Comparison of ENCODE assay signal across 15 cellular contexts in the genomic region with DNA sequence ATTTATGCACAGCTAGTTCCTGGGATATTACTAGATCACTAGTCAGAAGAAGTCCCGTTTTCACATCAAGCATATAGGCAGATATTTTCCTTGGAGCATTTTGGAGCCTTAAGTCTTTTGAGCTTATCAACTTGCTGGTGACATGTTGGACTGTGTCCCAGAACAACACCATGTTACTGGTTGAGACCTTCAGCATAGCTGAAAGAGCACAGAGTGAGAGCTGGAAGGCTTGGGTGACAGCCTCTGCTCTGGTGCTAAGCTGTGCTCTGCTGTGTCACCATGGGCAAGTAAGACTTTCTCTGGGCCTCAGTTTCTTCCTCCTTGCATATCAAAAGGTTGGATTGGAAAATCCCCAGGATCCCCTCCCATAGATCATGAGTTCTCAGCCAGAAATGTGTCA.
DNase-seq lines count a peak whose midpoint lies in the region; ATAC-seq and TF ChIP-seq lines count a peak whose summit lies in the region.
"Had no signal": no experiment of that assay in that cellular context is flagged by ENCODE, and none has a peak within 500 bp of the region (broad histone marks: within the 10 kb centered on the region; RNA-seq: fewer than 3 reads in every experiment).

No MANE protein-coding gene starts in this region.

- ATAC-seq in Right ventricle myocardium superior (ENCODE audit: poor library complexity) (peak; percentile 39), right cardiac atrium (peak; percentile 74 to 86)

- no peak for DNase-seq in Right ventricle myocardium superior
- no peak for DNase-seq in right atrium auricular region (ENCODE audit: low spot score)
- DNase-seq in fibroblast of pulmonary artery (ENCODE audit: low read depth) = peak; percentile 24
- DNase-seq in right cardiac atrium = peak in 1 of 3 donors; percentile 11
- no peak for DNase-seq in DMS 273 (lab: John Stamatoyannopoulos, UW; ENCODE audit: unreplicated experiment)
- no peak for DNase-seq in activated naive CD4-positive, alpha-beta T cell treated with Interleukin-2 at 50 U/mL for 16 hours
- no peak for DNase-seq in superior temporal gyrus (ENCODE audit: extremely low spot score)
- DNase-seq: 8988T; AML-193; Caco-2; CD8-positive, alpha-beta memory T cell; DMS53; GF-D8 had no signal

- H3K36me3 ChIP-seq in right atrium auricular region = no peaks in the 10 kb centered on the region
- H3K36me3 ChIP-seq: BLaER1, HAP-1 had no signal

- H3K4me1 ChIP-seq in right atrium auricular region (peaks cover 0 to 5% of the 10 kb centered on the region in 2 donors), right cardiac atrium (ENCODE audit: control insufficient read depth, insufficient read depth, low read length) (no peaks in the 10 kb centered on the region)
- H3K4me1 ChIP-seq: BLaER1, Caco-2, HAP-1 had no signal

- H3K4me3 ChIP-seq in right atrium auricular region = no peak overlapping the region
- no peak overlapping the region for H3K4me3 ChIP-seq in fibroblast of pulmonary artery (replicated peaks; ENCODE audit: low read depth, low read length)
- no peak overlapping the region for H3K4me3 ChIP-seq in right cardiac atrium (ENCODE audit: low read length)
- H3K4me3 ChIP-seq: BLaER1, HAP-1 had no signal

- intact Hi-C loops in Right ventricle myocardium superior (cut with DNase I) (no loop called here), right cardiac atrium (cut with DNase I) (no loop called here)

- H3K27me3 ChIP-seq in right atrium auricular region (no peaks in the 10 kb centered on the region), right cardiac atrium (ENCODE audit: control insufficient read depth, insufficient read depth) (no peaks in the 10 kb centered on the region)

- H3K9me3 ChIP-seq in right atrium auricular region (no peaks in the 10 kb centered on the region), right cardiac atrium (ENCODE audit: control insufficient read depth, low read length) (no peaks in the 10 kb centered on the region)
- H3K9me3 ChIP-seq: BLaER1, Caco-2, HAP-1 had no signal

- no peak overlapping the region for H3K27ac ChIP-seq in right atrium auricular region
- no peak overlapping the region for H3K27ac ChIP-seq in right cardiac atrium (ENCODE audit: low read length)
- H3K27ac ChIP-seq: BLaER1 had no signal

- WGBS in right cardiac atrium = 13% methylated on average over 1 of the region's 1 CpG

- no peak for TF ChIP-seq CTCF in right atrium auricular region (IDR thresholded peaks at IDR 0.05)
- no peak for TF ChIP-seq CTCF in fibroblast of pulmonary artery (IDR thresholded peaks at IDR 0.05; ENCODE audit: low read length, missing control alignments)
